Comparison of ENCODE assay signal across 8 cellular contexts in genomic region chr1:179877586-179878265, GRCh38.
DNase-seq lines count a peak whose midpoint lies in the region; ATAC-seq lines count a peak whose summit lies in the region.

Gene TOR1AIP2 (minus strand): TSS chr1:179877803. CDS start chr1:179852665, 25,138 bp downstream.

- no peaks in the 10 kb centered on the region for H3K9me3 Mint-ChIP-seq in central memory CD8-positive, alpha-beta T cell

- peaks cover 29% of the 10 kb centered on the region for H3K4me1 Mint-ChIP-seq in central memory CD8-positive, alpha-beta T cell

- ATAC-seq in GM18907 (IDR thresholded peaks at IDR 0.05; ENCODE audit: unreplicated experiment) (peak; percentile 64), HG03159 (IDR thresholded peaks at IDR 0.05; ENCODE audit: unreplicated experiment) (peak; percentile 63)
- ATAC-seq in central memory CD8-positive, alpha-beta T cell (replicated peaks; ENCODE audit: extremely low read depth, poor library complexity, severe bottlenecking) = peak; percentile 52

- peaks cover 23% of the 10 kb centered on the region for H3K36me3 Mint-ChIP-seq in central memory CD8-positive, alpha-beta T cell (ENCODE audit: insufficient read depth)

- peak within 1 kb of the TSS; percentile 90 for H3K27ac Mint-ChIP-seq in central memory CD8-positive, alpha-beta T cell (ENCODE audit: low read depth)

- peak within 1 kb of the TSS; percentile 80 for H3K4me3 Mint-ChIP-seq in central memory CD8-positive, alpha-beta T cell

- no peaks in the 10 kb centered on the region for H3K27me3 Mint-ChIP-seq in central memory CD8-positive, alpha-beta T cell

- DNase-seq in AG08395 (ENCODE audit: low spot score) (peak; percentile 84), NCI-H345 (lab: John Stamatoyannopoulos, UW) (peak; percentile 85), islet precursor cell (peak; percentile 93)
- peak; percentile 79 for DNase-seq in activated CD4-positive, CD25-positive, alpha-beta regulatory T cell treated with anti-CD3 and anti-CD28 coated beads, Interleukin-2, amount 50 U/mL, for 16 hours (ENCODE audit: low read depth, low spot score)
- peak; percentile 60 to 64 for DNase-seq in central memory CD8-positive, alpha-beta T cell (ENCODE audit: low spot score in 2 of 2)
- peak; percentile 70 to 79 for DNase-seq in stimulated activated CD4-positive, alpha-beta T cell treated with anti-CD3 and anti-CD28 coated beads, Interleukin-15, amount 100 ng/mL, for 1 hour (ENCODE audit: low read depth in 1 of 2, low spot score in 1 of 2)

Comparison
In these comparisons a context has a peak if more than half of its experiments do, and no peak if none do; other contexts are left out.
1. Peak in every context shown above with its lines: DNase-seq and ATAC-seq.